8 cellular contexts compared by ENCODE assay signal in the genomic region with DNA sequence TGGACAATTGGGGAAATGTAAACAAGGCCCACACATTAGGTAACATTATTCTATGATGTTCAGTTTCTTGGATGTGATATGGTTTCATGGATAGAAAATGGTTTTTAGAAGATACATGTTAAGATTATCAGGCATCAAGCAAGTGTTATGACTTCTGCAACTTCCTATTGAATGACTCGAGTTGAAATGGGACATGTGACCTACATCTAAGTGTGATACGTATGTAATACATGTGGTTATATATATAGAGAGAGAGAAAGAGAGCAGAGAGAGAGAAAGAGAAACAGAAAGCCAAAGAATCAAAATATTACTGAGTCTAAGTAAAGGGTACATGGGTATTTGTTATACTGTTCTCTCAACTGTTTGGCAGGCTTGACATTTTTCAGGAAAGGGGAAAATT. TPM values are rescaled to one million over a fixed set of nuclear protein-coding genes. Genes with fewer than 3 reads are reported as not detected.
DNase-seq lines count a peak whose midpoint lies in the region; ATAC-seq and TF ChIP-seq lines count a peak whose summit lies in the region.

No MANE protein-coding gene starts in this region.

- H3K9me3 ChIP-seq in BE2C: no peaks in the 10 kb centered on the region
- H3K9me3 ChIP-seq in hepatocyte (ENCODE audit: low read depth): no peaks in the 10 kb centered on the region
- H3K9me3 ChIP-seq in spleen: no peaks in the 10 kb centered on the region

- DNase-seq in BE2C (no peak), GM20000 (ENCODE audit: low spot score) (peak; percentile 52), RPMI8226 (peak; percentile 14), hepatocyte (ENCODE audit: low spot score) (no peak), NCI-H510A treated with DMSO at 0.1 percent for 48 hours (lab: John Stamatoyannopoulos, UW) (no peak), omental fat pad (ENCODE audit: low spot score) (no peak), spleen (no peak), DMS 273 treated with DMSO at 0.1 percent for 48 hours (lab: John Stamatoyannopoulos, UW) (no peak)

- WGBS in hepatocyte (ENCODE audit: low lambda C conversion rate, missing lambda C conversion rate): 51% methylated on average over 2 of the region's 2 CpGs
- WGBS in spleen, 5 donors: 2 to 9% (median 4%) methylated on average over 2 of the region's 2 CpGs

- no peak for TF ChIP-seq CTCF in BE2C (IDR thresholded peaks at IDR 0.05; ENCODE audit: low read depth, low read length)
- no peak for TF ChIP-seq CTCF in GM20000 (IDR thresholded peaks at IDR 0.05; ENCODE audit: extremely low read depth, missing control alignments)
- no peak for TF ChIP-seq CTCF in hepatocyte (IDR thresholded peaks at IDR 0.05; ENCODE audit: poor library complexity)
- TF ChIP-seq CTCF in omental fat pad (IDR thresholded peaks at IDR 0.05): no peak
- TF ChIP-seq CTCF in spleen (IDR thresholded peaks at IDR 0.05 in 8 of 11, conservative IDR thresholded peaks at IDR 0.05 in 3 of 11): no peak

- TF ChIP-seq POLR2A in spleen (IDR thresholded peaks at IDR 0.05): no peak

- no peaks in the 10 kb centered on the region for H3K9me2 ChIP-seq in hepatocyte (replicated peaks; ENCODE audit: insufficient read depth)

- H3K4me1 ChIP-seq in BE2C (no peaks in the 10 kb centered on the region; the same call in 1 of the 2 replicates), hepatocyte (ENCODE audit: insufficient read depth) (peaks cover 10% of the 10 kb centered on the region), spleen (peaks cover 0 to 64% (median 38%) of the 10 kb centered on the region in 6 donors)

- peak overlapping the region; percentile 80 for H3K4me2 ChIP-seq in hepatocyte

- H3K36me3 ChIP-seq in BE2C (no peaks in the 10 kb centered on the region; the same call in 1 of the 2 replicates), hepatocyte (replicated peaks; ENCODE audit: insufficient read depth, low read depth) (no peaks in the 10 kb centered on the region), spleen (no peaks in the 10 kb centered on the region)

- no peak overlapping the region for H3K27ac ChIP-seq in hepatocyte
- H3K27ac ChIP-seq in spleen: peak overlapping the region in 1 of 8 donors; percentile 99

- peak overlapping the region; percentile 62 for H3K4me3 ChIP-seq in BE2C (ENCODE audit: low read depth, low read length)
- H3K4me3 ChIP-seq in hepatocyte: no peak overlapping the region
- H3K4me3 ChIP-seq in spleen: peak overlapping the region in 3 of 8 donors; percentile 89 to 97 (median 94)

- intact Hi-C loops in spleen (cut with DNase I; ENCODE audit: low total_unique reads): loop anchor here (10.0 kb wide), 2 partner anchors 92 to 162 kb away; a partner anchor contains a TSS

- peaks cover 39% of the 10 kb centered on the region for H4K20me1 ChIP-seq in hepatocyte (ENCODE audit: insufficient read depth, poor library complexity, severe bottlenecking)

- H3K27me3 ChIP-seq in BE2C: no peaks in the 10 kb centered on the region
- no peaks in the 10 kb centered on the region for H3K27me3 ChIP-seq in hepatocyte
- no peaks in the 10 kb centered on the region for H3K27me3 ChIP-seq in spleen (replicated peaks in 1 of 7)

- no peak for ATAC-seq in omental fat pad (ENCODE audit: low FRiP score)

- peaks cover 60% of the 10 kb centered on the region for H3K79me2 ChIP-seq in hepatocyte

- no peak overlapping the region for H2AFZ ChIP-seq in hepatocyte

RNA-seq across cellular contexts. Expression of a gene that starts 1.7 kb away (rescaled TPM):
- 8.1 TPM for polyA plus RNA-seq in BE2C (2012; ENCODE audit: insufficient read depth, insufficient read length, low read depth)
- total RNA-seq in hepatocyte: 42.1 and 43.6 TPM in 2 replicates
- polyA plus RNA-seq in hepatocyte: 15.0 and 21.1 TPM in 2 replicates
- total RNA-seq in omental fat pad: 10 to 100 TPM; 22.4 to 38.3 (median 29.8) TPM
- 10 to 100 TPM; 26.3 to 54.0 (median 34.2) TPM for total RNA-seq in spleen
- polyA plus RNA-seq in spleen: 10 to 100 TPM in 1 of 3 donors, 1 to 10 TPM in 2; 6.1 to 12.0 (median 6.4) TPM

RNA-seq across cellular contexts. Expression of a gene that starts 29.5 kb away (rescaled TPM):
- 107 TPM for polyA plus RNA-seq in BE2C (2012; ENCODE audit: insufficient read depth, insufficient read length, low read depth)
- total RNA-seq in hepatocyte (106 and 116 TPM in 2 replicates), omental fat pad (10 to 100 TPM; 37.5 to 54.4 (median 49.2) TPM), spleen (100 to 1,000 TPM in 6 of 7 donors, 10 to 100 TPM in 1; 56.1 to 153 (median 108) TPM)
- polyA plus RNA-seq in hepatocyte (97.1 and 114 TPM in 2 replicates), spleen (100 to 1,000 TPM; 101 to 222 (median 108) TPM)

RNA-seq across cellular contexts. Expression of a gene that starts 32.4 kb away (rescaled TPM):
- polyA plus RNA-seq in BE2C (2012; ENCODE audit: insufficient read depth, insufficient read length, low read depth): 0.17 TPM
- 0.32 and 0.33 TPM in 2 replicates for total RNA-seq in hepatocyte
- 0.16 and 0.37 TPM in 2 replicates for polyA plus RNA-seq in hepatocyte
- under 1 TPM in 3 of 4 donors, not detected in 1; 0.06 to 0.36 (median 0.09) TPM for total RNA-seq in omental fat pad
- under 1 TPM in 6 of 7 donors, not detected in 1; 0.17 to 0.66 (median 0.26) TPM for total RNA-seq in spleen
- polyA plus RNA-seq in spleen: under 1 TPM; under 0.01 to 0.06 (median 0.02) TPM

Comparison
In these comparisons a context has a peak if more than half of its experiments do, and no peak if none do; other contexts are left out.
1. DNase-seq: peak in GM20000 (single experiment) and RPMI8226 (single experiment); none in BE2C (single experiment), hepatocyte (single experiment), NCI-H510A treated with DMSO at 0.1 percent for 48 hours (single experiment), omental fat pad (single experiment), spleen (single experiment) and DMS 273 treated with DMSO at 0.1 percent for 48 hours (single experiment).